ENCODE assay signal across 8 cellular contexts in the genomic region with DNA sequence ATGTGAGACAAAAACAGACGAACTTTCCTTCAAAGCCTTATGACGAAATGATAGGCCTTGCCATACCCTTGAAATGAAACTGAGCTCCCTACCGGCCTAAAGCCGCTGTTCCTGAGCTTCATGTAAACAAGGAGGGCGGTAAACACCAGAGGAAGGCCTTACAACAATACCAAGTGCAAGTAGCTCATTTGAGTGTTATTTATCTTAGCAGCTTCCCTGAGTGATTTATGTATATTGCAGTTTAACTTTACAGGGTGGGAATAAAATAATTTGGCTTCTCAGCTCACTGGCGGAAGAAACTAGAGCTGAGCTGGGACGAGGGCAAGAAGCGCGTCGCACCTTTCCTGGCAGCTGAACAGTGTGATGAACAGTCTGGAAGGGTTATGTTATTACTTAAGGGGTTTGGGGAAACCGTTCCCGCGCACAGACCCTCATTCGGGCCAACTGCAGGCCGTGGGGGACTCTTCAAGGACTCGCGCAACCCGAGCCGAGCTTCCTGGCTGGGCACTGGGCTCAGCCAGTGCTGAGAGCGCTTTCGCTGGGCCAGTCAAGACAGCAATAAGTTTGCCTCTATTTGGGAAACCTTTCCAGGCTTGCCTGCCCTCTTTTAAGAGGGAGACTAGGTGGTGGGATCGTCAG.
DNase-seq lines count a peak whose midpoint lies in the region; ATAC-seq and TF ChIP-seq lines count a peak whose summit lies in the region.

No MANE protein-coding gene starts in this region.

- DNase-seq in AML-193 (lab: John Stamatoyannopoulos, UW): peak; percentile 53 to 61
- DNase-seq in GM20000 (ENCODE audit: low spot score): peak; percentile 49
- peak; percentile 39 for DNase-seq in SHP77 treated with DMSO at 0.1 percent for 48 hours (lab: John Stamatoyannopoulos, UW)
- no peak for DNase-seq in NK-92 treated with Interleukin-12 subunit alpha and Interleukin-12 subunit beta, amount 100 ng/mL, for 24 hours (lab: John Stamatoyannopoulos, UW)

- H3K4me3 ChIP-seq in endocrine pancreas (ENCODE audit: control insufficient read depth, insufficient read depth, low read length) (peak overlapping the region; percentile 44), neutrophil (ENCODE audit: low read depth in 1 of 2, low read length in 1 of 2) (peak overlapping the region; percentile 97 to 99)

- H3K9me3 ChIP-seq in endocrine pancreas (ENCODE audit: control insufficient read depth, low read length): no peaks in the 10 kb centered on the region
- no peaks in the 10 kb centered on the region for H3K9me3 ChIP-seq in neutrophil

- peak overlapping the region; percentile 100 for H3K27ac ChIP-seq in neutrophil

- H3K4me1 ChIP-seq in endocrine pancreas (ENCODE audit: control insufficient read depth, insufficient read depth, low read length): no peaks in the 10 kb centered on the region
- peaks cover 63 to 69% of the 10 kb centered on the region in 2 experiments for H3K4me1 ChIP-seq in neutrophil (ENCODE audit: control insufficient read depth in 1 of 2, insufficient read depth in 1 of 2, low read depth in 1 of 2, low read length in 1 of 2)

- H3K36me3 ChIP-seq in endocrine pancreas (ENCODE audit: control insufficient read depth, insufficient read depth, low read length) (peaks cover 2% of the 10 kb centered on the region), neutrophil (peaks cover 4% of the 10 kb centered on the region)

- peak overlapping the region; percentile 58 for H3K9ac ChIP-seq in endocrine pancreas (ENCODE audit: control insufficient read depth, insufficient read depth, low read length)

- no peak for TF ChIP-seq CTCF in GM20000 (IDR thresholded peaks at IDR 0.05; ENCODE audit: extremely low read depth, missing control alignments)
- no peak for TF ChIP-seq CTCF in neutrophil (IDR thresholded peaks at IDR 0.05)

- ATAC-seq in GM21447 (IDR thresholded peaks at IDR 0.05; ENCODE audit: unreplicated experiment): no peak
- ATAC-seq in HG02571 (IDR thresholded peaks at IDR 0.05; ENCODE audit: unreplicated experiment): no peak

- H3K27me3 ChIP-seq in endocrine pancreas (ENCODE audit: control insufficient read depth, insufficient read depth, low read length) (peaks cover 4% of the 10 kb centered on the region), neutrophil (peaks cover 42% of the 10 kb centered on the region)
